ENCODE assay signal across 10 cellular contexts in genomic region chr18:64966667-64967066, GRCh38.
DNase-seq lines count a peak whose midpoint lies in the region; ATAC-seq, FAIRE-seq and TF ChIP-seq lines count a peak whose summit lies in the region.
"Had no signal": no experiment of that assay in that cellular context is flagged by ENCODE, and none has a peak within 500 bp of the region (broad histone marks: within the 10 kb centered on the region; RNA-seq: fewer than 3 reads in every experiment).

No MANE protein-coding gene starts in this region.

- H2BK120ac ChIP-seq in H1 (replicated peaks; ENCODE audit: low read depth, low read length): no peak overlapping the region

- H3K4me1 Mint-ChIP-seq in progenitor cell of endocrine pancreas (ENCODE audit: low read depth): peaks cover 5% of the 10 kb centered on the region
- H3K4me1 Mint-ChIP-seq in activated CD8-positive, alpha-beta T cell treated with anti-CD3 and anti-CD28 coated beads, Interleukin-2, amount 10 ng/mL, durations not matched to agents 7 days and 5 days (ENCODE audit: low read depth): no peaks in the 10 kb centered on the region

- TF ChIP-seq RAD21 in H1 (IDR thresholded peaks at IDR 0.05 in 1 of 2, conservative IDR thresholded peaks at IDR 0.05 in 1 of 2; ENCODE audit: low read depth in 2 of 2, low read length in 2 of 2): peak; percentile 73 to 79

- H4K91ac ChIP-seq in H1 (replicated peaks; ENCODE audit: insufficient read length, low read length): no peak overlapping the region

- H3K18ac ChIP-seq in H1 (ENCODE audit: extremely low read depth, low read length): no peak overlapping the region

- no peak overlapping the region for H4K8ac ChIP-seq in H1 (ENCODE audit: extremely low read depth, insufficient read depth, low read length)

- H3K4ac ChIP-seq in H1 (replicated peaks; ENCODE audit: insufficient read length, low read depth, low read length): no peak overlapping the region

- no peaks in the 10 kb centered on the region for H3K9me3 ChIP-seq in H1 (ENCODE audit: insufficient read depth in 2 of 2, low read depth in 1 of 2, low read length in 1 of 2)

- H3K79me1 ChIP-seq in H1 (ENCODE audit: low read depth, low read length): no peaks in the 10 kb centered on the region

- H2BK12ac ChIP-seq in H1 (ENCODE audit: low read depth, low read length): no peak overlapping the region

- H3K9ac ChIP-seq in H1 (replicated peaks in 1 of 4; ENCODE audit: extremely low read depth in 1 of 4, low read depth in 3 of 4, low read length in 3 of 4): no peak overlapping the region

- H3K23me2 ChIP-seq in H1 (ENCODE audit: low read depth, low read length): no peaks in the 10 kb centered on the region

- H3K14ac ChIP-seq in H1 (ENCODE audit: insufficient read length): no peak overlapping the region

- no peaks in the 10 kb centered on the region for H3K36me3 ChIP-seq in H1 (ENCODE audit: control insufficient read depth in 2 of 4, insufficient read depth in 4 of 4, low read length in 3 of 4)

- no peak overlapping the region for H2BK20ac ChIP-seq in H1 (ENCODE audit: low read length)

- H2AK5ac ChIP-seq in H1 (ENCODE audit: low read depth, low read length): no peak overlapping the region

- H3K4me3 ChIP-seq in H1 (ENCODE audit: extremely low read depth in 1 of 4, insufficient read depth in 2 of 4, low read depth in 3 of 4, low read length in 4 of 4): no peak overlapping the region

- no peak overlapping the region for H4K5ac ChIP-seq in H1 (ENCODE audit: insufficient read length, low read depth, low read length)

- DNase-seq in NCI-H1092 (lab: John Stamatoyannopoulos, UW) (peak; percentile 67), NCI-H510A (lab: John Stamatoyannopoulos, UW) (peak; percentile 14), H1 (ENCODE audit: low read depth in 1 of 2, low spot score in 2 of 2) (no peak), progenitor cell of endocrine pancreas (ENCODE audit: low spot score, unreplicated experiment) (no peak), SK-N-DZ (ENCODE audit: low spot score) (no peak), T-helper 1 cell (no peak)
- DNase-seq in activated CD8-positive, alpha-beta T cell treated with anti-CD3 and anti-CD28 coated beads, Interleukin-2, amount 10 ng/mL, durations not matched to agents 7 days and 5 days: no peak
- DNase-seq: T-helper 2 cell, trophoblast cell had no signal

- no peaks in the 10 kb centered on the region for H3K27me3 ChIP-seq in H1 (replicated peaks in 1 of 4; ENCODE audit: control insufficient read depth in 3 of 4, extremely low read depth in 1 of 4, insufficient read depth in 3 of 4, low read length in 3 of 4)

- TF ChIP-seq EP300 in H1 (IDR thresholded peaks at IDR 0.05; ENCODE audit: borderline replicate concordance in 1 of 2, low read depth in 2 of 2, low read length in 2 of 2): no peak

- H3K4me3 Mint-ChIP-seq in progenitor cell of endocrine pancreas (ENCODE audit: low read depth): no peak overlapping the region
- H3K4me3 Mint-ChIP-seq in activated CD8-positive, alpha-beta T cell treated with anti-CD3 and anti-CD28 coated beads, Interleukin-2, amount 10 ng/mL, durations not matched to agents 7 days and 5 days: no peak overlapping the region

- no peak for ATAC-seq in activated CD8-positive, alpha-beta T cell treated with anti-CD3 and anti-CD28 coated beads, Interleukin-2, amount 10 ng/mL, durations not matched to agents 7 days and 5 days
- ATAC-seq: sciatic nerve had no signal

- CTCF ChIA-PET in H1 (lab: Charles Lee; ENCODE audit: partially characterized antibody): interaction anchor here (0.7 to 1.1 kb wide), 3 partner anchors 182 to 929 kb away, joined by 3 to 4 read pairs (median 3); no protein-coding TSS in a partner anchor
- CTCF ChIA-PET in activated CD8-positive, alpha-beta T cell treated with anti-CD3 and anti-CD28 coated beads, Interleukin-2, amount 10 ng/mL, durations not matched to agents 7 days and 5 days (lab: Charles Lee): no interaction called here

- peak overlapping the region; percentile 22 for H3K27ac Mint-ChIP-seq in progenitor cell of endocrine pancreas
- H3K27ac Mint-ChIP-seq in activated CD8-positive, alpha-beta T cell treated with anti-CD3 and anti-CD28 coated beads, Interleukin-2, amount 10 ng/mL, durations not matched to agents 7 days and 5 days: no peak overlapping the region

- peak; percentile 19 for FAIRE-seq in H1 (lab: Jason Lieb, UNC)

- H2BK15ac ChIP-seq in H1 (ENCODE audit: low read length): no peak overlapping the region

- no peak for TF ChIP-seq POLR2A in H1 (IDR thresholded peaks at IDR 0.05; ENCODE audit: control extremely low read depth in 1 of 2, low read depth in 2 of 2, low read length in 2 of 2)

- H2BK5ac ChIP-seq in H1 (ENCODE audit: low read depth, low read length): no peak overlapping the region

- H3K9me3 Mint-ChIP-seq in progenitor cell of endocrine pancreas (ENCODE audit: low read depth): peaks cover 3% of the 10 kb centered on the region
- H3K9me3 Mint-ChIP-seq in activated CD8-positive, alpha-beta T cell treated with anti-CD3 and anti-CD28 coated beads, Interleukin-2, amount 10 ng/mL, durations not matched to agents 7 days and 5 days (ENCODE audit: insufficient read depth): no peaks in the 10 kb centered on the region

- H3K27me3 Mint-ChIP-seq in progenitor cell of endocrine pancreas: no peaks in the 10 kb centered on the region
- no peaks in the 10 kb centered on the region for H3K27me3 Mint-ChIP-seq in activated CD8-positive, alpha-beta T cell treated with anti-CD3 and anti-CD28 coated beads, Interleukin-2, amount 10 ng/mL, durations not matched to agents 7 days and 5 days (ENCODE audit: low read depth)

- H3K36me3 Mint-ChIP-seq in progenitor cell of endocrine pancreas (ENCODE audit: insufficient read depth): no peaks in the 10 kb centered on the region
- H3K36me3 Mint-ChIP-seq in activated CD8-positive, alpha-beta T cell treated with anti-CD3 and anti-CD28 coated beads, Interleukin-2, amount 10 ng/mL, durations not matched to agents 7 days and 5 days (ENCODE audit: low read depth): no peaks in the 10 kb centered on the region

- H3K23ac ChIP-seq in H1 (ENCODE audit: insufficient read length): no peak overlapping the region

- no peak overlapping the region for H3K56ac ChIP-seq in H1 (replicated peaks; ENCODE audit: insufficient read length, low read depth, low read length)

- H3K27ac ChIP-seq in H1 (ENCODE audit: low read depth, low read length): no peak overlapping the region

- POLR2A ChIA-PET in H1 (lab: Charles Lee; ENCODE audit: partially characterized antibody): no interaction called here
- POLR2A ChIA-PET in activated CD8-positive, alpha-beta T cell treated with anti-CD3 and anti-CD28 coated beads, Interleukin-2, amount 10 ng/mL, durations not matched to agents 7 days and 5 days (lab: Charles Lee): no interaction called here

- H2AFZ ChIP-seq in H1 (ENCODE audit: low read length): no peak overlapping the region

- H3K4me1 ChIP-seq in H1 (replicated peaks in 1 of 4; ENCODE audit: control insufficient read depth in 3 of 4, insufficient read depth in 4 of 4, low read length in 3 of 4): no peaks in the 10 kb centered on the region

- H3K79me2 ChIP-seq in H1 (ENCODE audit: control insufficient read depth in 1 of 2, insufficient read depth in 2 of 2, low read length in 2 of 2): no peaks in the 10 kb centered on the region

- TF ChIP-seq CTCF in H1 (IDR thresholded peaks at IDR 0.05; ENCODE audit: control extremely low read depth in 1 of 3, insufficient read depth in 1 of 3, low read depth in 1 of 3, low read length in 3 of 3): peak; percentile 40 to 55 (median 44)
- TF ChIP-seq CTCF in progenitor cell of endocrine pancreas (IDR thresholded peaks at IDR 0.05; ENCODE audit: unreplicated experiment): peak; percentile 27

- H3K4me2 ChIP-seq in H1 (ENCODE audit: insufficient read depth in 1 of 2, low read depth in 2 of 2, low read length in 2 of 2): no peak overlapping the region

- no peaks in the 10 kb centered on the region for H4K20me1 ChIP-seq in H1 (replicated peaks in 1 of 2; ENCODE audit: control insufficient read depth in 1 of 2, insufficient read depth in 2 of 2, low read length in 2 of 2)

TF ChIP-seq in H1, 55 proteins besides CTCF, POLR2A, EP300 and RAD21:
- TF ChIP-seq GTF2F1 (IDR thresholded peaks at IDR 0.05; ENCODE audit: borderline replicate concordance, low read depth, low read length) (no peak), POLR2AphosphoS5 (IDR thresholded peaks at IDR 0.05; ENCODE audit: low read depth, low read length) (no peak), PHF8 (conservative IDR thresholded peaks at IDR 0.05; ENCODE audit: low read depth, low read length) (no peak), CBX8 (IDR thresholded peaks at IDR 0.05; ENCODE audit: borderline replicate concordance, low read depth, low read length) (no peak), SIX5 (IDR thresholded peaks at IDR 0.05; ENCODE audit: low read depth, low read length) (no peak), YY1 (IDR thresholded peaks at IDR 0.05; ENCODE audit: low read depth, low read length) (no peak), MAX (IDR thresholded peaks at IDR 0.05) (no peak), CEBPB (IDR thresholded peaks at IDR 0.05; ENCODE audit: low read depth, low read length) (no peak), POU5F1 (IDR thresholded peaks at IDR 0.05; ENCODE audit: low read depth, low read length) (no peak), TAF1 (IDR thresholded peaks at IDR 0.05; ENCODE audit: low read depth, low read length) (no peak), ASH2L (IDR thresholded peaks at IDR 0.05; ENCODE audit: low read length) (no peak), RNF2 (IDR thresholded peaks at IDR 0.05; ENCODE audit: borderline replicate concordance, low read depth, low read length, missing control alignments, poor library complexity, severe bottlenecking) (no peak), ZNF274 (IDR thresholded peaks at IDR 0.05; ENCODE audit: borderline replicate concordance, extremely low read depth, low read length) (no peak), TAF7 (optimal IDR thresholded peaks at IDR 0.05; ENCODE audit: borderline replicate concordance, low read depth, low read length) (no peak), JUN (IDR thresholded peaks at IDR 0.05; ENCODE audit: low read depth, low read length) (no peak), CBX5 (IDR thresholded peaks at IDR 0.05; ENCODE audit: low read depth, low read length) (no peak), FOSL1 (IDR thresholded peaks at IDR 0.05; ENCODE audit: insufficient read depth, low read depth, low read length) (no peak), CREB1 (IDR thresholded peaks at IDR 0.05) (no peak), SP4 (IDR thresholded peaks at IDR 0.05; ENCODE audit: low read length) (no peak)

Comparison
In these comparisons a context has a peak if more than half of its experiments do, and no peak if none do; other contexts are left out.
1. DNase-seq: peak in NCI-H1092 (single experiment) and NCI-H510A (single experiment); none in H1 (0 of 2), progenitor cell of endocrine pancreas (single experiment), SK-N-DZ (single experiment), T-helper 1 cell (0 of 5) and activated CD8-positive, alpha-beta T cell treated with anti-CD3 and anti-CD28 coated beads, Interleukin-2, amount 10 ng/mL, durations not matched to agents 7 days and 5 days (single experiment).